Comparison of ENCODE assay signal across 18 cellular contexts in the genomic region with DNA sequence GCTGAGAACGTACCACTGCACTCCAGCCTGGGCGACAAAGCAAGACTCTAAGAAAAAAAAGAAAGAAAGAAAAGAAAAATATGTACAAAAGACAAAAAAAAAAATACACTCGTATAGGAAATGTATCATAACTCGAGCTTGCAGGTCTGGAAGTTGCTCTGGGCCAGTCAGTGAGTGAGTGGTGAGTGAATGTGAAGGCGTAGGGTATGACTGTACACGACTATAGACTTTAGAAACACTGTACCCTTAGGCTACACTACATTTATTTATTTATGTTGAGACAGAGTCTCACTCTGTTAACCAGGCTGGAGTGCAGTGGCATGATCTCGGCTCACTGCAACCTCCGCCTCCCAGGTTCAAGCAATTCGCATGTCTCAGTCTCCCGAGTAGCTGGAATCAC. TPM values are rescaled to one million over a fixed set of nuclear protein-coding genes. Genes with fewer than 3 reads are reported as not detected.
"Had no signal": no experiment of that assay in that cellular context is flagged by ENCODE, and none has a peak within 500 bp of the region (broad histone marks: within the 10 kb centered on the region; RNA-seq: fewer than 3 reads in every experiment).

No MANE protein-coding gene starts in this region.

- H3K36me3 ChIP-seq: neural progenitor cell, prostate gland had no signal

- H3K4me2 ChIP-seq: neural progenitor cell had no signal

- H3K4me3 ChIP-seq: coronary artery, neural progenitor cell, prostate gland, right atrium auricular region, tibial artery had no signal

- DNase-seq: activated B cell treated with CpG ODN at 0.5 μM for 24 hours; activated CD4-positive, alpha-beta T cell treated with anti-CD3 and anti-CD28 coated beads for 48 hours; activated CD8-positive, alpha-beta T cell treated with anti-CD3 and anti-CD28 coated beads for 36 hours; activated naive CD4-positive, alpha-beta T cell treated with Interleukin-2 at 50 U/mL for 16 hours; activated naive CD8-positive, alpha-beta T cell treated with anti-CD3 and anti-CD28 coated beads, Interleukin-2, amount 10 ng/mL, durations not matched to agents 7 days and 5 days; activated T-cell treated with anti-CD3 and anti-CD28 coated beads, Interleukin-2, amount 50 U/mL, for 24 hours; anterior cingulate cortex; hypothalamus; kidney glomerular epithelial cell; left ventricle myocardium superior; naive thymus-derived CD4-positive, alpha-beta T cell; stimulated activated naive CD8-positive, alpha-beta T cell treated with anti-CD3 and anti-CD28 coated beads, Interleukin-15, Interleukin-2, amounts not matched to agents 100 U/mL and 50 U/mL, for 24 hours; substantia nigra; tibial artery had no signal

- H3K4me1 ChIP-seq: neural progenitor cell, prostate gland, right atrium auricular region, tibial artery had no signal

- H3K27ac ChIP-seq: coronary artery, neural progenitor cell, prostate gland, right atrium auricular region, tibial artery had no signal

- H3K27me3 ChIP-seq: neural progenitor cell, right atrium auricular region, tibial artery had no signal

- H2AFZ ChIP-seq: neural progenitor cell had no signal

- ATAC-seq: activated CD8-positive, alpha-beta T cell treated with anti-CD3 and anti-CD28 coated beads for 36 hours; left ventricle myocardium superior; naive thymus-derived CD4-positive, alpha-beta T cell; stimulated activated naive CD8-positive, alpha-beta T cell treated with anti-CD3 and anti-CD28 coated beads, Interleukin-15, Interleukin-2, amounts not matched to agents 100 U/mL and 50 U/mL, for 24 hours had no signal

- H3K9ac ChIP-seq: neural progenitor cell had no signal

- H3K9me3 ChIP-seq: prostate gland, right atrium auricular region, tibial artery had no signal

RNA-seq across cellular contexts. Expression of a gene that starts 32.0 kb away (rescaled TPM):
- polyA plus RNA-seq: naive thymus-derived CD4-positive, alpha-beta T cell had no signal
